ENCODE assay signal across 15 cellular contexts in the genomic region with DNA sequence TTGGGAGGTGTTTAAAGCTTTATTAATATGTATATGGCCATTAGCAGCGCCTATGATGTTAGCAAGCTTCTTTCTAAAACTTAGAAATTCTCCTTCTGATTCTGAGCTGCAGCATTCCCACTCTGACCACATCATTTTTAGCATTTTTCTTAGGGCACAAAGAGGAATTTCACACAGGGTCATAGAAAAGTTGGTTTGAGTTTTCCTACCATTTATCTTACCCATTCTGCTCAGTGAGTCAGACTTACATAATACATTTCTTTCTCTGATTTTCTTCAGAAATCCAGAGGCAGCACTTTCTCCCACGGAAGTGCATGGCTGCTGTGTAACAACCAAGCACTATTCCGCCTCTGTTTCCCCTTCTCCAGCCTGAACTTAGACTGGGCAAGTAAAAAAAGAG.
DNase-seq lines count a peak whose midpoint lies in the region; ATAC-seq, FAIRE-seq and TF ChIP-seq lines count a peak whose summit lies in the region.
"Had no signal": no experiment of that assay in that cellular context is flagged by ENCODE, and none has a peak within 500 bp of the region (broad histone marks: within the 10 kb centered on the region; RNA-seq: fewer than 3 reads in every experiment).

No MANE protein-coding gene starts in this region.

- no peak overlapping the region for H3K4me3 ChIP-seq in foreskin fibroblast (ENCODE audit: low read depth in 1 of 2, low read length in 2 of 2)

- no peak for ATAC-seq in GM18520 (IDR thresholded peaks at IDR 0.05; ENCODE audit: unreplicated experiment)
- no peak for ATAC-seq in activated T-cell treated with anti-CD3 and anti-CD28 coated beads, Interleukin-2, amount 50 U/mL, for 72 hours (replicated peaks in 1 of 2)
- ATAC-seq: left ventricle myocardium superior, sciatic nerve had no signal

- no peak for TF ChIP-seq CTCF in foreskin fibroblast (IDR thresholded peaks at IDR 0.05; ENCODE audit: low read depth, low read length)

- H3K27me3 Mint-ChIP-seq in activated T-cell treated with anti-CD3 and anti-CD28 coated beads, Interleukin-2, amount 50 U/mL, for 72 hours (ENCODE audit: low read depth): no peaks in the 10 kb centered on the region

- peak; percentile 38 for FAIRE-seq in H54 (lab: Jason Lieb, UNC)

- TF ChIP-seq POLR2A in H54 (IDR thresholded peaks at IDR 0.05; ENCODE audit: low read depth, low read length): no peak

- no peak overlapping the region for H3K27ac Mint-ChIP-seq in activated T-cell treated with anti-CD3 and anti-CD28 coated beads, Interleukin-2, amount 50 U/mL, for 72 hours
- H3K27ac Mint-ChIP-seq: nephron progenitor cell had no signal

- H3K4me1 Mint-ChIP-seq in activated T-cell treated with anti-CD3 and anti-CD28 coated beads, Interleukin-2, amount 50 U/mL, for 72 hours (ENCODE audit: low read depth): no peaks in the 10 kb centered on the region

- H3K9me3 Mint-ChIP-seq in activated T-cell treated with anti-CD3 and anti-CD28 coated beads, Interleukin-2, amount 50 U/mL, for 72 hours: no peaks in the 10 kb centered on the region

- no peak for DNase-seq in H54 (ENCODE audit: insufficient read length, low spot score)
- DNase-seq in amniotic epithelial cell (ENCODE audit: low read depth): peak; percentile 93
- peak; percentile 69 to 84 for DNase-seq in foreskin fibroblast
- DNase-seq in stromal cell of bone marrow (ENCODE audit: low read depth): peak; percentile 74
- no peak for DNase-seq in NK-92 (lab: John Stamatoyannopoulos, UW; ENCODE audit: unreplicated experiment)
- no peak for DNase-seq in activated T-cell treated with anti-CD3 and anti-CD28 coated beads, Interleukin-2, amount 50 U/mL, for 72 hours
- no peak for DNase-seq in D341Med (ENCODE audit: low spot score)
- DNase-seq: activated naive CD4-positive, alpha-beta T cell; hippocampal formation; left ventricle myocardium superior; NCI-H2081 treated with DMSO at 0.1 percent for 48 hours; nephron progenitor cell; SHP77 had no signal

- no peak overlapping the region for H3K4me3 Mint-ChIP-seq in activated T-cell treated with anti-CD3 and anti-CD28 coated beads, Interleukin-2, amount 50 U/mL, for 72 hours
- H3K4me3 Mint-ChIP-seq: nephron progenitor cell had no signal

- H3K36me3 Mint-ChIP-seq in activated T-cell treated with anti-CD3 and anti-CD28 coated beads, Interleukin-2, amount 50 U/mL, for 72 hours (ENCODE audit: insufficient read depth in 2 of 2): peaks cover 0 to 3% of the 10 kb centered on the region in 2 donors

Comparison
In these comparisons a context has a peak if more than half of its experiments do, and no peak if none do; other contexts are left out.
1. DNase-seq: peak in amniotic epithelial cell (single experiment), foreskin fibroblast (2 of 2) and stromal cell of bone marrow (single experiment); none in H54 (single experiment), NK-92 (single experiment), activated T-cell treated with anti-CD3 and anti-CD28 coated beads, Interleukin-2, amount 50 U/mL, for 72 hours (0 of 2) and D341Med (single experiment).